Comparison of ENCODE assay signal across 3 cellular contexts in genomic region chr3:193851416-193851815, GRCh38.
A peak's percentile ranks its signal among the peaks of the same experiment; 100 is the strongest.
TF ChIP-seq lines count a peak whose summit lies in the region.

No MANE protein-coding gene starts in this region.

TF ChIP-seq in liver, 16 proteins besides CTCF, POLR2A, EP300 and RAD21:
- TF ChIP-seq ZBTB33 (IDR thresholded peaks at IDR 0.05) (no peak), NR2F2 (IDR thresholded peaks at IDR 0.05) (peak; percentile 92), REST (IDR thresholded peaks at IDR 0.05) (no peak)

TF ChIP-seq in HepG2, 621 proteins besides CTCF, POLR2A, EP300 and RAD21 (continued from another document):
- no peak for TF ChIP-seq ZBTB39 (CRISPR knock-in tag; IDR thresholded peaks at IDR 0.05)
- no peak for TF ChIP-seq ZNF552 (CRISPR knock-in tag; IDR thresholded peaks at IDR 0.05; ENCODE audit: borderline replicate concordance)
- TF ChIP-seq MED1 (CRISPR knock-in tag; IDR thresholded peaks at IDR 0.05), result no peak
- no peak for TF ChIP-seq ZNF781 (CRISPR knock-in tag; IDR thresholded peaks at IDR 0.05; ENCODE audit: borderline replicate concordance, not compliant biosample characterization)
- no peak for TF ChIP-seq YY1 (IDR thresholded peaks at IDR 0.05; ENCODE audit: insufficient read depth, insufficient replicate concordance, low read depth, low read length)
- TF ChIP-seq ZNF747 (CRISPR knock-in tag; IDR thresholded peaks at IDR 0.05; ENCODE audit: borderline replicate concordance), result no peak
- no peak for TF ChIP-seq PBX3 (CRISPR knock-in tag; IDR thresholded peaks at IDR 0.05; ENCODE audit: borderline replicate concordance)
- TF ChIP-seq ZBTB49 (CRISPR knock-in tag; IDR thresholded peaks at IDR 0.05; ENCODE audit: borderline replicate concordance), result no peak

TF ChIP-seq in endothelial cell of umbilical vein, 7 proteins besides CTCF, POLR2A, EP300 and RAD21 (continued from another document):
- TF ChIP-seq FOS (IDR thresholded peaks at IDR 0.05; ENCODE audit: borderline replicate concordance, insufficient read depth, low read length), result no peak
- TF ChIP-seq GATA2 (IDR thresholded peaks at IDR 0.05; ENCODE audit: insufficient read depth, insufficient read length, low read depth, low read length), result no peak
- TF ChIP-seq MYC (IDR thresholded peaks at IDR 0.05; ENCODE audit: low read depth, low read length), result no peak
- TF ChIP-seq EZH2 (IDR thresholded peaks at IDR 0.05; ENCODE audit: borderline replicate concordance, low read depth, low read length, severe bottlenecking), result no peak
- no peak for TF ChIP-seq JUN (IDR thresholded peaks at IDR 0.05; ENCODE audit: borderline replicate concordance, insufficient read depth, insufficient read length, low read depth)
